In genomic region chr11:15907806-15908205, GRCh38 we compare ENCODE assay signal across 16 cellular contexts.
DNase-seq lines count a peak whose midpoint lies in the region; ATAC-seq, FAIRE-seq and TF ChIP-seq lines count a peak whose summit lies in the region.
"Had no signal": no experiment of that assay in that cellular context is flagged by ENCODE, and none has a peak within 500 bp of the region (broad histone marks: within the 10 kb centered on the region; RNA-seq: fewer than 3 reads in every experiment).

No MANE protein-coding gene starts in this region.

- H3K4me1 ChIP-seq in H9 (ENCODE audit: insufficient read depth, low read length) = no peaks in the 10 kb centered on the region
- H3K4me1 ChIP-seq in H1 (replicated peaks in 1 of 4; ENCODE audit: control insufficient read depth in 3 of 4, insufficient read depth in 4 of 4, low read length in 3 of 4) = no peaks in the 10 kb centered on the region; a peak in 1 of 7 replicates
- peaks cover 19 to 23% of the 10 kb centered on the region in 2 experiments for H3K4me1 ChIP-seq in trophoblast cell (ENCODE audit: control insufficient read depth in 1 of 2, insufficient read depth in 2 of 2, low read length in 2 of 2)
- no peaks in the 10 kb centered on the region for H3K4me1 ChIP-seq in vagina
- H3K4me1 ChIP-seq: BLaER1 treated with 17β-estradiol and CSF1 and Interleukin-3, amounts not matched to agents 10 nM and 100 nM had no signal

- no peaks in the 10 kb centered on the region for H3K9me3 ChIP-seq in H9 (ENCODE audit: control insufficient read depth, low read depth, low read length)
- no peaks in the 10 kb centered on the region for H3K9me3 ChIP-seq in H1 (ENCODE audit: insufficient read depth in 2 of 2, low read depth in 1 of 2, low read length in 1 of 2)
- peaks cover 6% of the 10 kb centered on the region for H3K9me3 ChIP-seq in trophoblast cell (ENCODE audit: insufficient read depth, low read depth, low read length)
- no peaks in the 10 kb centered on the region for H3K9me3 ChIP-seq in vagina
- H3K9me3 ChIP-seq: BLaER1 treated with 17β-estradiol and CSF1 and Interleukin-3, amounts not matched to agents 10 nM and 100 nM had no signal

- no peak overlapping the region for H3K4me3 Mint-ChIP-seq in H9
- H3K4me3 Mint-ChIP-seq: CD4-positive, CD25-positive, alpha-beta regulatory T cell; IgD-negative memory B cell had no signal

- no peak for FAIRE-seq in H1 (lab: Jason Lieb, UNC)
- FAIRE-seq: GM12878, GM18507 had no signal

- DNase-seq in NCI-H82 (lab: John Stamatoyannopoulos, UW) (peak; percentile 1), NCI-H82 treated with DMSO at 0.1 percent for 48 hours (lab: John Stamatoyannopoulos, UW; ENCODE audit: unreplicated experiment) (no peak), H9 (no peak), H1 (ENCODE audit: low read depth in 1 of 2, low spot score in 2 of 2) (no peak), trophoblast cell (no peak), GM03348 (ENCODE audit: low spot score) (no peak), vagina (ENCODE audit: extremely low spot score in 2 of 2) (no peak)
- DNase-seq: ACHN; CD4-positive, CD25-positive, alpha-beta regulatory T cell; DMS53; HCEC 1CT had no signal

- H3K4me3 ChIP-seq in H1 (ENCODE audit: extremely low read depth in 1 of 4, insufficient read depth in 2 of 4, low read depth in 3 of 4, low read length in 4 of 4) (no peak overlapping the region), trophoblast cell (ENCODE audit: low read depth, low read length) (peak overlapping the region; percentile 4), vagina (no peak overlapping the region)
- H3K4me3 ChIP-seq: BLaER1 treated with 17β-estradiol and CSF1 and Interleukin-3, amounts not matched to agents 10 nM and 100 nM; GM12878 had no signal

- H2BK15ac ChIP-seq in H9 (ENCODE audit: low read depth, low read length) = no peak overlapping the region
- H2BK15ac ChIP-seq in H1 (ENCODE audit: low read length) = no peak overlapping the region

- H3K79me1 ChIP-seq in H9 (ENCODE audit: insufficient read depth, low read depth, low read length, poor library complexity, severe bottlenecking) (no peaks in the 10 kb centered on the region), H1 (ENCODE audit: low read depth, low read length) (no peaks in the 10 kb centered on the region; the same call in 1 of the 2 replicates), trophoblast cell (ENCODE audit: low read length) (no peaks in the 10 kb centered on the region)

- H2AK5ac ChIP-seq in H9 (ENCODE audit: insufficient read length, low read length) = no peak overlapping the region
- no peak overlapping the region; the same call in 1 of the 2 replicates for H2AK5ac ChIP-seq in H1 (ENCODE audit: low read depth, low read length)
- no peak overlapping the region for H2AK5ac ChIP-seq in trophoblast cell (ENCODE audit: low read length)

- H3K23ac ChIP-seq in H9 (ENCODE audit: insufficient read length, low read depth, low read length) (no peak overlapping the region), H1 (ENCODE audit: insufficient read length) (no peak overlapping the region), trophoblast cell (ENCODE audit: low read length) (no peak overlapping the region)

- TF ChIP-seq POLR2A in H1 (IDR thresholded peaks at IDR 0.05; ENCODE audit: control extremely low read depth in 1 of 2, low read depth in 2 of 2, low read length in 2 of 2) (no peak), vagina (IDR thresholded peaks at IDR 0.05) (no peak)

- H2BK20ac ChIP-seq in H9 (ENCODE audit: low read depth, low read length, poor library complexity, severe bottlenecking) (no peak overlapping the region), H1 (ENCODE audit: low read length) (no peak overlapping the region)

- H4K20me1 ChIP-seq in H9 (ENCODE audit: control insufficient read depth, insufficient read depth, insufficient read length) (no peaks in the 10 kb centered on the region), H1 (replicated peaks in 1 of 2; ENCODE audit: control insufficient read depth in 1 of 2, insufficient read depth in 2 of 2, low read length in 2 of 2) (peaks cover 0 to 9% of the 10 kb centered on the region in 2 experiments)
- H4K20me1 ChIP-seq: BLaER1 treated with 17β-estradiol and CSF1 and Interleukin-3, amounts not matched to agents 10 nM and 100 nM had no signal

- H3K36me3 Mint-ChIP-seq in H9 (ENCODE audit: insufficient read depth in 1 of 3, low read depth in 3 of 3) = no peaks in the 10 kb centered on the region
- H3K36me3 Mint-ChIP-seq: CD4-positive, CD25-positive, alpha-beta regulatory T cell had no signal

- H2BK120ac ChIP-seq in H9 (ENCODE audit: low read depth, low read length, poor library complexity, severe bottlenecking) (no peak overlapping the region), H1 (replicated peaks; ENCODE audit: low read depth, low read length) (no peak overlapping the region), trophoblast cell (ENCODE audit: insufficient read depth, low read length, poor library complexity) (no peak overlapping the region)

- H3K9me3 Mint-ChIP-seq in H9 = no peaks in the 10 kb centered on the region
- H3K9me3 Mint-ChIP-seq: IgD-negative memory B cell had no signal

- H4K5ac ChIP-seq in H9 (ENCODE audit: insufficient read length, low read depth, low read length) (no peak overlapping the region), H1 (ENCODE audit: insufficient read length, low read depth, low read length) (no peak overlapping the region)

- H3K56ac ChIP-seq in H9 (ENCODE audit: insufficient read length, low read depth, low read length) = no peak overlapping the region
- no peak overlapping the region for H3K56ac ChIP-seq in H1 (replicated peaks; ENCODE audit: insufficient read length, low read depth, low read length)

- peak overlapping the region; percentile 55 for H3K18ac ChIP-seq in H9 (ENCODE audit: insufficient read length, low read depth, low read length)
- no peak overlapping the region for H3K18ac ChIP-seq in H1 (ENCODE audit: extremely low read depth, low read length)
- no peak overlapping the region for H3K18ac ChIP-seq in trophoblast cell (ENCODE audit: low read length)

- TF ChIP-seq CTCF in H9 (conservative IDR thresholded peaks at IDR 0.05) (no peak), H1 (IDR thresholded peaks at IDR 0.05; ENCODE audit: control extremely low read depth in 1 of 3, insufficient read depth in 1 of 3, low read depth in 1 of 3, low read length in 3 of 3) (no peak), vagina (IDR thresholded peaks at IDR 0.05) (no peak)

- H4K91ac ChIP-seq in H9 (ENCODE audit: insufficient read length, low read depth, low read length) (no peak overlapping the region), H1 (replicated peaks; ENCODE audit: insufficient read length, low read length) (peak overlapping the region; percentile 63), trophoblast cell (ENCODE audit: low read depth, low read length) (no peak overlapping the region)

- no peak for TF ChIP-seq RAD21 in H1 (IDR thresholded peaks at IDR 0.05 in 1 of 2, conservative IDR thresholded peaks at IDR 0.05 in 1 of 2; ENCODE audit: low read depth in 2 of 2, low read length in 2 of 2)

- H4K8ac ChIP-seq in H9 (replicated peaks; ENCODE audit: insufficient read length, low read depth, low read length) (no peak overlapping the region), H1 (ENCODE audit: extremely low read depth, insufficient read depth, low read length) (no peak overlapping the region), trophoblast cell (ENCODE audit: low read depth, low read length) (no peak overlapping the region)

- no CpG with 5 or more reads among the region's 3 CpGs for WGBS in H9 (ENCODE audit: extremely low coverage, insufficient read length, low lambda C conversion rate)
- WGBS in H1 (ENCODE audit: extremely low coverage in 1 of 2, insufficient coverage in 1 of 2, insufficient read length in 1 of 2, insufficient replicate concordance in 2 of 2, low coverage in 1 of 2, low lambda C conversion rate in 2 of 2, missing lambda C conversion rate in 1 of 2), 2 experiments = 88% methylated on average over 3 of the region's 3 CpGs; no CpG with 5 or more reads in 1 of the 2 experiments
- no CpG with 5 or more reads among the region's 3 CpGs for WGBS in trophoblast cell (ENCODE audit: extremely low coverage, insufficient coverage, insufficient read length)

- H2AFZ ChIP-seq in H9 (ENCODE audit: low read length) = no peak overlapping the region
- no peak overlapping the region for H2AFZ ChIP-seq in H1 (ENCODE audit: low read length)
- H2AFZ ChIP-seq in trophoblast cell (ENCODE audit: insufficient read depth, low read length, poor library complexity) = no peak overlapping the region

- no peak for ATAC-seq in HG03025 (IDR thresholded peaks at IDR 0.05; ENCODE audit: low FRiP score, unreplicated experiment)
- ATAC-seq: GM12878 had no signal

- H3K27ac Mint-ChIP-seq in H9 = no peak overlapping the region
- H3K27ac Mint-ChIP-seq: CD4-positive, CD25-positive, alpha-beta regulatory T cell; IgD-negative memory B cell had no signal

- H3K27me3 ChIP-seq in H9 (ENCODE audit: insufficient read depth, low read length) (no peaks in the 10 kb centered on the region), H1 (replicated peaks in 1 of 4; ENCODE audit: control insufficient read depth in 3 of 4, extremely low read depth in 1 of 4, insufficient read depth in 3 of 4, low read length in 3 of 4) (no peaks in the 10 kb centered on the region; a peak in 1 of 7 replicates), trophoblast cell (ENCODE audit: insufficient read depth, low read length) (no peaks in the 10 kb centered on the region), vagina (no peaks in the 10 kb centered on the region)
- H3K27me3 ChIP-seq: BLaER1 treated with 17β-estradiol and CSF1 and Interleukin-3, amounts not matched to agents 10 nM and 100 nM had no signal

- H3K79me2 ChIP-seq in H9 (ENCODE audit: insufficient read depth, low read length) (no peaks in the 10 kb centered on the region), H1 (ENCODE audit: control insufficient read depth in 1 of 2, insufficient read depth in 2 of 2, low read length in 2 of 2) (no peaks in the 10 kb centered on the region), trophoblast cell (ENCODE audit: control insufficient read depth, insufficient read depth, low read length, poor library complexity) (no peaks in the 10 kb centered on the region)

- no peak overlapping the region for H3K4me2 ChIP-seq in H9 (ENCODE audit: insufficient read depth, insufficient read length, low read length)
- H3K4me2 ChIP-seq in H1 (ENCODE audit: insufficient read depth in 1 of 2, low read depth in 2 of 2, low read length in 2 of 2) = no peak overlapping the region
- H3K4me2 ChIP-seq in trophoblast cell (ENCODE audit: low read length) = no peak overlapping the region
- H3K4me2 ChIP-seq: BLaER1 treated with 17β-estradiol and CSF1 and Interleukin-3, amounts not matched to agents 10 nM and 100 nM had no signal

- no peak overlapping the region for H2BK5ac ChIP-seq in H9 (ENCODE audit: insufficient read length, low read length)
- peak overlapping the region; percentile 75; the same call in 1 of the 2 replicates for H2BK5ac ChIP-seq in H1 (ENCODE audit: low read depth, low read length)
- H2BK5ac ChIP-seq in trophoblast cell (ENCODE audit: low read depth, low read length, poor library complexity) = no peak overlapping the region

- H4K12ac ChIP-seq in trophoblast cell (ENCODE audit: low read depth, low read length) = no peak overlapping the region

- H3K27me3 Mint-ChIP-seq in H9 (ENCODE audit: low read depth) = peaks cover 14% of the 10 kb centered on the region
- H3K27me3 Mint-ChIP-seq: CD4-positive, CD25-positive, alpha-beta regulatory T cell; IgD-negative memory B cell had no signal

- H3K23me2 ChIP-seq in H9 (ENCODE audit: insufficient read length, low read depth, low read length, poor library complexity, severe bottlenecking) (no peaks in the 10 kb centered on the region), H1 (ENCODE audit: low read depth, low read length) (peaks cover 11% of the 10 kb centered on the region; the same call in 1 of the 2 replicates)

- intact Hi-C loops in vagina (cut with DNase I) = no loop called here

- H3K36me3 ChIP-seq in H1 (ENCODE audit: control insufficient read depth in 2 of 4, insufficient read depth in 4 of 4, low read length in 3 of 4) (no peaks in the 10 kb centered on the region), trophoblast cell (ENCODE audit: control insufficient read depth in 1 of 2, insufficient read depth in 2 of 2, low read length in 2 of 2) (no peaks in the 10 kb centered on the region), vagina (no peaks in the 10 kb centered on the region)
- H3K36me3 ChIP-seq: BLaER1 treated with 17β-estradiol and CSF1 and Interleukin-3, amounts not matched to agents 10 nM and 100 nM had no signal

- POLR2A ChIA-PET in H1 (lab: Charles Lee; ENCODE audit: partially characterized antibody) = no interaction called here

- H3K4ac ChIP-seq in H9 (ENCODE audit: low read depth, low read length) = no peak overlapping the region
- H3K4ac ChIP-seq in H1 (replicated peaks; ENCODE audit: insufficient read length, low read depth, low read length) = peak overlapping the region; percentile 13
- no peak overlapping the region for H3K4ac ChIP-seq in trophoblast cell (ENCODE audit: low read depth, low read length)

- H3K14ac ChIP-seq in H9 (ENCODE audit: insufficient read depth, low read length) = no peak overlapping the region
- no peak overlapping the region for H3K14ac ChIP-seq in H1 (ENCODE audit: insufficient read length)
- no peak overlapping the region for H3K14ac ChIP-seq in trophoblast cell (ENCODE audit: low read length)

- TF ChIP-seq EP300 in H1 (IDR thresholded peaks at IDR 0.05; ENCODE audit: borderline replicate concordance in 1 of 2, low read depth in 2 of 2, low read length in 2 of 2) = no peak

- no peak overlapping the region for H3T11ph ChIP-seq in H9 (ENCODE audit: low read length)

- H3K27ac ChIP-seq in H9 (ENCODE audit: insufficient read length, low read depth, low read length) = no peak overlapping the region
- no peak overlapping the region for H3K27ac ChIP-seq in H1 (ENCODE audit: low read depth, low read length)
- no peak overlapping the region for H3K27ac ChIP-seq in trophoblast cell (ENCODE audit: low read depth, low read length)
- H3K27ac ChIP-seq in vagina = no peak overlapping the region
- H3K27ac ChIP-seq: BLaER1 treated with 17β-estradiol and CSF1 and Interleukin-3, amounts not matched to agents 10 nM and 100 nM had no signal

- CTCF ChIA-PET in H1 (lab: Charles Lee; ENCODE audit: partially characterized antibody) = no interaction called here

- peaks cover 0 to 2% of the 10 kb centered on the region in 2 experiments; a peak in 1 of 4 replicates for H3K4me1 Mint-ChIP-seq in H9
- H3K4me1 Mint-ChIP-seq: CD4-positive, CD25-positive, alpha-beta regulatory T cell; IgD-negative memory B cell had no signal

- no peak overlapping the region for H2BK12ac ChIP-seq in H9 (ENCODE audit: insufficient read length, low read depth, low read length)
- no peak overlapping the region for H2BK12ac ChIP-seq in H1 (ENCODE audit: low read depth, low read length)
- H2BK12ac ChIP-seq in trophoblast cell (ENCODE audit: low read length) = no peak overlapping the region

- H3K9ac ChIP-seq in H9 (ENCODE audit: extremely low read depth, insufficient read length, low read length) (no peak overlapping the region), H1 (replicated peaks in 1 of 4; ENCODE audit: extremely low read depth in 1 of 4, low read depth in 3 of 4, low read length in 3 of 4) (no peak overlapping the region), trophoblast cell (ENCODE audit: low read length) (no peak overlapping the region)
- H3K9ac ChIP-seq: BLaER1 treated with 17β-estradiol and CSF1 and Interleukin-3, amounts not matched to agents 10 nM and 100 nM had no signal
